In the genomic region with DNA sequence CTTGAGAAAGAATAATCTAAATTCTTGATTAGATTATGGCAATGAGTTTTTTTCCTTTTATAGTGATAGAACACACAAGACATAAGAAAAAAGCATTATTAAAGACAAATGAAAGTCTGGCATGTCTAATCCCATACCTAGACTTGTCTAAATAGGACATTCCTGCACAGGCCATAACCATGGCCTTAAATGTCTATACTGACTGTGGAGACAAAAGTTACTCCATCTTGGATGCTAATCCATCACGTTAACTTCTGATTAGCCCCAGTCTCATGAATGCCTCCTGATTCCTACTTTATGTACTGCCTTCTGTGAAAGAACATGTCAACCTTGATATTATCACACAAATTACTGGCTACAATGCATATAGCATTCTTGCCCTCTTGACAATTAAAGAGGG, we compare ENCODE assay signal across 1 cellular context.
TF ChIP-seq lines count a peak whose summit lies in the region.

No MANE protein-coding gene starts in this region.

TF ChIP-seq in K562, 482 proteins besides CTCF, POLR2A, EP300 and RAD21:
- TF ChIP-seq SMAD3 (CRISPR knock-in tag; conservative IDR thresholded peaks at IDR 0.05): peak; percentile 73; the same call in 1 of the 2 replicates
- TF ChIP-seq ZNF445 (CRISPR knock-in tag; IDR thresholded peaks at IDR 0.05; ENCODE audit: low read depth): no peak
- TF ChIP-seq, protein P1, sequence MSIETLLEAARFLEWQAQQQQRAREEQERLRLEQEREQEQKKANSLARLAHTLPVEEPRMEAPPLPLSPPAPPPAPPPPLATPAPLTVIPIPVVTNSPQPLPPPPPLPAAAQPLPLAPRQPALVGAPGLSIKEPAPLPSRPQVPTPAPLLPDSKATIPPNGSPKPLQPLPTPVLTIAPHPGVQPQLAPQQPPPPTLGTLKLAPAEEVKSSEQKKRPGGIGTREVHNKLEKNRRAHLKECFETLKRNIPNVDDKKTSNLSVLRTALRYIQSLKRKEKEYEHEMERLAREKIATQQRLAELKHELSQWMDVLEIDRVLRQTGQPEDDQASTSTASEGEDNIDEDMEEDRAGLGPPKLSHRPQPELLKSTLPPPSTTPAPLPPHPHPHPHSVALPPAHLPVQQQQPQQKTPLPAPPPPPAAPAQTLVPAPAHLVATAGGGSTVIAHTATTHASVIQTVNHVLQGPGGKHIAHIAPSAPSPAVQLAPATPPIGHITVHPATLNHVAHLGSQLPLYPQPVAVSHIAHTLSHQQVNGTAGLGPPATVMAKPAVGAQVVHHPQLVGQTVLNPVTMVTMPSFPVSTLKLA (conservative IDR thresholded peaks at IDR 0.05): no peak
- no peak for TF ChIP-seq GABPA (tag; conservative IDR thresholded peaks at IDR 0.05; ENCODE audit: low read depth)
- peak in 1 of 2 experiments; percentile 70; a peak in 1 of 4 replicates for TF ChIP-seq TEAD1 (CRISPR knock-in tag; IDR thresholded peaks at IDR 0.05)
